ENCODE assay signal across 1 cellular context in the genomic region with DNA sequence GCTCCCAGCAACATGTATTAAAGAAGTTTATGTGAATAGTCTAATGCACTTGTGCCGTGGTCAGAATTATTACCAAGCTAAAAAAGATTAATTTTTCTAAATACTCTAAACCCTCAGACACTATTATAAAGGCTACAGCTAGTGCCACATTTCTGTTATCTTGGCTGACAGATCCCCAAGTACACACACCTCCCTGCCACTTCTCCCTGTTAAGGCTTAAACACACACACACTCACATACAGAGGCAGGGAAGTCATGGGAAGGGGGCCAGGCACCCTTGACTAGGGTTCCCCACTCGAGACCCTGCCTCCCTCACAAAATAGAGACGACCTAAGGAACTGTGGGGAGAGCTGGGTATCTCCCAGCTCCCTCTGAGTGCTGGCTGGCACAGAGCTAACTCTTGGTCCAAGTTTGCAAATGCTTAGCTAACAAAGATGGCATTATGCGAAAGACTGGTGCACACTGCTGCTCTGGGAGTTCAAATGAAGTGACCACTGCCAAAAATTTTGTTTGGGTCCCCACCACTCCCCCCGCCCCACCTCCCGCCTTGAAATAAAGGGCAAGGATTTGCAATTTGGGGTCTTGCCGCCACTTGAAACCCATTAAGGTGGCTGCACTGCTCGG.
TF ChIP-seq lines count a peak whose summit lies in the region.

No MANE protein-coding gene starts in this region.

TF ChIP-seq in HepG2, 621 proteins besides CTCF, POLR2A, EP300 and RAD21:
- TF ChIP-seq STAT5B (CRISPR knock-in tag; IDR thresholded peaks at IDR 0.05) (no peak), RXRB (CRISPR knock-in tag; IDR thresholded peaks at IDR 0.05; ENCODE audit: borderline replicate concordance) (no peak), ZNF263 (CRISPR knock-in tag; IDR thresholded peaks at IDR 0.05) (no peak), KDM4B (CRISPR knock-in tag; IDR thresholded peaks at IDR 0.05) (no peak), SRSF4 (IDR thresholded peaks at IDR 0.05; ENCODE audit: low read depth, low read length, poor library complexity, severe bottlenecking) (no peak), PAWR (CRISPR knock-in tag; IDR thresholded peaks at IDR 0.05; ENCODE audit: borderline replicate concordance) (no peak), KLF15 (CRISPR knock-in tag; IDR thresholded peaks at IDR 0.05; ENCODE audit: borderline replicate concordance) (no peak), SATB2 (CRISPR knock-in tag; IDR thresholded peaks at IDR 0.05) (no peak), NCOA5 (CRISPR knock-in tag; IDR thresholded peaks at IDR 0.05) (no peak), SRSF1 (optimal IDR thresholded peaks at IDR 0.05; ENCODE audit: low read depth, low read length) (no peak), NCOA2 (CRISPR knock-in tag; IDR thresholded peaks at IDR 0.05) (no peak), ZNF547 (CRISPR knock-in tag; IDR thresholded peaks at IDR 0.05) (no peak), BRD4 (CRISPR knock-in tag; IDR thresholded peaks at IDR 0.05) (no peak), RFXAP (CRISPR knock-in tag; IDR thresholded peaks at IDR 0.05; ENCODE audit: borderline replicate concordance) (no peak)
- TF ChIP-seq, protein P1, sequence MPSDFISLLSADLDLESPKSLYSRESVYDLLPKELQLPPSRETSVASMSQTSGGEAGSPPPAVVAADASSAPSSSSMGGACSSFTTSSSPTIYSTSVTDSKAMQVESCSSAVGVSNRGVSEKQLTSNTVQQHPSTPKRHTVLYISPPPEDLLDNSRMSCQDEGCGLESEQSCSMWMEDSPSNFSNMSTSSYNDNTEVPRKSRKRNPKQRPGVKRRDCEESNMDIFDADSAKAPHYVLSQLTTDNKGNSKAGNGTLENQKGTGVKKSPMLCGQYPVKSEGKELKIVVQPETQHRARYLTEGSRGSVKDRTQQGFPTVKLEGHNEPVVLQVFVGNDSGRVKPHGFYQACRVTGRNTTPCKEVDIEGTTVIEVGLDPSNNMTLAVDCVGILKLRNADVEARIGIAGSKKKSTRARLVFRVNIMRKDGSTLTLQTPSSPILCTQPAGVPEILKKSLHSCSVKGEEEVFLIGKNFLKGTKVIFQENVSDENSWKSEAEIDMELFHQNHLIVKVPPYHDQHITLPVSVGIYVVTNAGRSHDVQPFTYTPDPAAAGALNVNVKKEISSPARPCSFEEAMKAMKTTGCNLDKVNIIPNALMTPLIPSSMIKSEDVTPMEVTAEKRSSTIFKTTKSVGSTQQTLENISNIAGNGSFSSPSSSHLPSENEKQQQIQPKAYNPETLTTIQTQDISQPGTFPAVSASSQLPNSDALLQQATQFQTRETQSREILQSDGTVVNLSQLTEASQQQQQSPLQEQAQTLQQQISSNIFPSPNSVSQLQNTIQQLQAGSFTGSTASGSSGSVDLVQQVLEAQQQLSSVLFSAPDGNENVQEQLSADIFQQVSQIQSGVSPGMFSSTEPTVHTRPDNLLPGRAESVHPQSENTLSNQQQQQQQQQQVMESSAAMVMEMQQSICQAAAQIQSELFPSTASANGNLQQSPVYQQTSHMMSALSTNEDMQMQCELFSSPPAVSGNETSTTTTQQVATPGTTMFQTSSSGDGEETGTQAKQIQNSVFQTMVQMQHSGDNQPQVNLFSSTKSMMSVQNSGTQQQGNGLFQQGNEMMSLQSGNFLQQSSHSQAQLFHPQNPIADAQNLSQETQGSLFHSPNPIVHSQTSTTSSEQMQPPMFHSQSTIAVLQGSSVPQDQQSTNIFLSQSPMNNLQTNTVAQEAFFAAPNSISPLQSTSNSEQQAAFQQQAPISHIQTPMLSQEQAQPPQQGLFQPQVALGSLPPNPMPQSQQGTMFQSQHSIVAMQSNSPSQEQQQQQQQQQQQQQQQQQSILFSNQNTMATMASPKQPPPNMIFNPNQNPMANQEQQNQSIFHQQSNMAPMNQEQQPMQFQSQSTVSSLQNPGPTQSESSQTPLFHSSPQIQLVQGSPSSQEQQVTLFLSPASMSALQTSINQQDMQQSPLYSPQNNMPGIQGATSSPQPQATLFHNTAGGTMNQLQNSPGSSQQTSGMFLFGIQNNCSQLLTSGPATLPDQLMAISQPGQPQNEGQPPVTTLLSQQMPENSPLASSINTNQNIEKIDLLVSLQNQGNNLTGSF (CRISPR knock-in tag; IDR thresholded peaks at IDR 0.05), result no peak
- TF ChIP-seq, protein P2, sequence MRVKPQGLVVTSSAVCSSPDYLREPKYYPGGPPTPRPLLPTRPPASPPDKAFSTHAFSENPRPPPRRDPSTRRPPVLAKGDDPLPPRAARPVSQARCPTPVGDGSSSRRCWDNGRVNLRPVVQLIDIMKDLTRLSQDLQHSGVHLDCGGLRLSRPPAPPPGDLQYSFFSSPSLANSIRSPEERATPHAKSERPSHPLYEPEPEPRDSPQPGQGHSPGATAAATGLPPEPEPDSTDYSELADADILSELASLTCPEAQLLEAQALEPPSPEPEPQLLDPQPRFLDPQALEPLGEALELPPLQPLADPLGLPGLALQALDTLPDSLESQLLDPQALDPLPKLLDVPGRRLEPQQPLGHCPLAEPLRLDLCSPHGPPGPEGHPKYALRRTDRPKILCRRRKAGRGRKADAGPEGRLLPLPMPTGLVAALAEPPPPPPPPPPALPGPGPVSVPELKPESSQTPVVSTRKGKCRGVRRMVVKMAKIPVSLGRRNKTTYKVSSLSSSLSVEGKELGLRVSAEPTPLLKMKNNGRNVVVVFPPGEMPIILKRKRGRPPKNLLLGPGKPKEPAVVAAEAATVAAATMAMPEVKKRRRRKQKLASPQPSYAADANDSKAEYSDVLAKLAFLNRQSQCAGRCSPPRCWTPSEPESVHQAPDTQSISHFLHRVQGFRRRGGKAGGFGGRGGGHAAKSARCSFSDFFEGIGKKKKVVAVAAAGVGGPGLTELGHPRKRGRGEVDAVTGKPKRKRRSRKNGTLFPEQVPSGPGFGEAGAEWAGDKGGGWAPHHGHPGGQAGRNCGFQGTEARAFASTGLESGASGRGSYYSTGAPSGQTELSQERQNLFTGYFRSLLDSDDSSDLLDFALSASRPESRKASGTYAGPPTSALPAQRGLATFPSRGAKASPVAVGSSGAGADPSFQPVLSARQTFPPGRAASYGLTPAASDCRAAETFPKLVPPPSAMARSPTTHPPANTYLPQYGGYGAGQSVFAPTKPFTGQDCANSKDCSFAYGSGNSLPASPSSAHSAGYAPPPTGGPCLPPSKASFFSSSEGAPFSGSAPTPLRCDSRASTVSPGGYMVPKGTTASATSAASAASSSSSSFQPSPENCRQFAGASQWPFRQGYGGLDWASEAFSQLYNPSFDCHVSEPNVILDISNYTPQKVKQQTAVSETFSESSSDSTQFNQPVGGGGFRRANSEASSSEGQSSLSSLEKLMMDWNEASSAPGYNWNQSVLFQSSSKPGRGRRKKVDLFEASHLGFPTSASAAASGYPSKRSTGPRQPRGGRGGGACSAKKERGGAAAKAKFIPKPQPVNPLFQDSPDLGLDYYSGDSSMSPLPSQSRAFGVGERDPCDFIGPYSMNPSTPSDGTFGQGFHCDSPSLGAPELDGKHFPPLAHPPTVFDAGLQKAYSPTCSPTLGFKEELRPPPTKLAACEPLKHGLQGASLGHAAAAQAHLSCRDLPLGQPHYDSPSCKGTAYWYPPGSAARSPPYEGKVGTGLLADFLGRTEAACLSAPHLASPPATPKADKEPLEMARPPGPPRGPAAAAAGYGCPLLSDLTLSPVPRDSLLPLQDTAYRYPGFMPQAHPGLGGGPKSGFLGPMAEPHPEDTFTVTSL (CRISPR knock-in tag; IDR thresholded peaks at IDR 0.05; ENCODE audit: borderline replicate concordance), result no peak
- TF ChIP-seq, protein P3, sequence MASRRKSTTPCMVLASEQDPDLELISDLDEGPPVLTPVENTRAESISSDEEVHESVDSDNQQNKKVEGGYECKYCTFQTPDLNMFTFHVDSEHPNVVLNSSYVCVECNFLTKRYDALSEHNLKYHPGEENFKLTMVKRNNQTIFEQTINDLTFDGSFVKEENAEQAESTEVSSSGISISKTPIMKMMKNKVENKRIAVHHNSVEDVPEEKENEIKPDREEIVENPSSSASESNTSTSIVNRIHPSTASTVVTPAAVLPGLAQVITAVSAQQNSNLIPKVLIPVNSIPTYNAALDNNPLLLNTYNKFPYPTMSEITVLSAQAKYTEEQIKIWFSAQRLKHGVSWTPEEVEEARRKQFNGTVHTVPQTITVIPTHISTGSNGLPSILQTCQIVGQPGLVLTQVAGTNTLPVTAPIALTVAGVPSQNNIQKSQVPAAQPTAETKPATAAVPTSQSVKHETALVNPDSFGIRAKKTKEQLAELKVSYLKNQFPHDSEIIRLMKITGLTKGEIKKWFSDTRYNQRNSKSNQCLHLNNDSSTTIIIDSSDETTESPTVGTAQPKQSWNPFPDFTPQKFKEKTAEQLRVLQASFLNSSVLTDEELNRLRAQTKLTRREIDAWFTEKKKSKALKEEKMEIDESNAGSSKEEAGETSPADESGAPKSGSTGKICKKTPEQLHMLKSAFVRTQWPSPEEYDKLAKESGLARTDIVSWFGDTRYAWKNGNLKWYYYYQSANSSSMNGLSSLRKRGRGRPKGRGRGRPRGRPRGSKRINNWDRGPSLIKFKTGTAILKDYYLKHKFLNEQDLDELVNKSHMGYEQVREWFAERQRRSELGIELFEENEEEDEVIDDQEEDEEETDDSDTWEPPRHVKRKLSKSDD (CRISPR knock-in tag; IDR thresholded peaks at IDR 0.05; ENCODE audit: low read depth), result no peak
- TF ChIP-seq, protein P4, sequence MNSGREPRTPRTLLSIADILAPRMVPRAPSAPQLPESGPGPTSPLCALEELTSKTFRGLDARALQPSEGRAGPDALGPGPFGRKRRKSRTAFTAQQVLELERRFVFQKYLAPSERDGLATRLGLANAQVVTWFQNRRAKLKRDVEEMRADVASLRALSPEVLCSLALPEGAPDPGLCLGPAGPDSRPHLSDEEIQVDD (CRISPR knock-in tag; IDR thresholded peaks at IDR 0.05; ENCODE audit: borderline replicate concordance), result no peak
